ENCODE assay signal across 8 cellular contexts in genomic region chr17:35577826-35578194, GRCh38. TPM values are rescaled to one million over a fixed set of nuclear protein-coding genes. Genes with fewer than 3 reads are reported as not detected.
DNase-seq lines count a peak whose midpoint lies in the region; ATAC-seq and TF ChIP-seq lines count a peak whose summit lies in the region.

No MANE protein-coding gene starts in this region.

- H3K27ac Mint-ChIP-seq in activated CD4-positive, alpha-beta T cell treated with anti-CD3 and anti-CD28 coated beads, Interleukin-2, amount 10 ng/mL, durations not matched to agents 24 days and 14 days = peak overlapping the region; percentile 91

- H3K27me3 Mint-ChIP-seq in activated CD4-positive, alpha-beta T cell treated with anti-CD3 and anti-CD28 coated beads, Interleukin-2, amount 10 ng/mL, durations not matched to agents 24 days and 14 days = no peaks in the 10 kb centered on the region

- TF ChIP-seq CTCF in WI38 (IDR thresholded peaks at IDR 0.05; ENCODE audit: low read depth, low read length) (no peak), foreskin keratinocyte (conservative IDR thresholded peaks at IDR 0.05) (no peak), psoas muscle (IDR thresholded peaks at IDR 0.05) (no peak)

- peaks cover 14% of the 10 kb centered on the region for H3K36me3 Mint-ChIP-seq in activated CD4-positive, alpha-beta T cell treated with anti-CD3 and anti-CD28 coated beads, Interleukin-2, amount 10 ng/mL, durations not matched to agents 24 days and 14 days (ENCODE audit: low read depth)

- peak overlapping the region; percentile 74 for H3K27ac ChIP-seq in foreskin keratinocyte
- H3K27ac ChIP-seq in psoas muscle = peak overlapping the region; percentile 94

- no peaks in the 10 kb centered on the region for H3K9me3 ChIP-seq in psoas muscle

- H3K4me3 ChIP-seq in WI38 (ENCODE audit: low read depth, low read length) (peak overlapping the region; percentile 89), psoas muscle (peak overlapping the region; percentile 81)

- DNase-seq in activated CD4-positive, alpha-beta T cell treated with anti-CD3 and anti-CD28 coated beads, Interleukin-2, amount 10 ng/mL, durations not matched to agents 24 days and 14 days = peak; percentile 73
- no peak for DNase-seq in activated CD4-positive, alpha-beta T cell treated with anti-CD3 and anti-CD28 coated beads, Interleukin-2, amount 50 U/mL, for 48 hours
- peak in 1 of 2 donors; percentile 14 for DNase-seq in foreskin keratinocyte
- DNase-seq in psoas muscle = no peak
- no peak for DNase-seq in posterior vena cava (ENCODE audit: low spot score)
- DNase-seq in NCI-H524 (lab: John Stamatoyannopoulos, UW) = no peak

- WGBS in psoas muscle, 3 donors = 1 to 3% (median 2%) methylated on average over 8 of the region's 8 CpGs

- peaks cover 24% of the 10 kb centered on the region for H3K4me1 Mint-ChIP-seq in activated CD4-positive, alpha-beta T cell treated with anti-CD3 and anti-CD28 coated beads, Interleukin-2, amount 10 ng/mL, durations not matched to agents 24 days and 14 days

- H3K36me3 ChIP-seq in psoas muscle (ENCODE audit: insufficient read depth in 1 of 2, low read depth in 1 of 2) = peaks cover 4 to 41% of the 10 kb centered on the region in 2 donors

- H3K9me3 Mint-ChIP-seq in activated CD4-positive, alpha-beta T cell treated with anti-CD3 and anti-CD28 coated beads, Interleukin-2, amount 10 ng/mL, durations not matched to agents 24 days and 14 days = no peaks in the 10 kb centered on the region

- ATAC-seq in foreskin keratinocyte = peak; percentile 4
- ATAC-seq in psoas muscle = peak; percentile 53 to 71 (median 59)
- no peak for ATAC-seq in GM18517 (IDR thresholded peaks at IDR 0.05; ENCODE audit: unreplicated experiment)

- intact Hi-C loops in activated CD4-positive, alpha-beta T cell treated with anti-CD3 and anti-CD28 coated beads, Interleukin-2, amount 10 ng/mL, durations not matched to agents 24 days and 14 days (cut with micrococcal nuclease) = loop anchor here (1.0 kb wide), 2 partner anchors 9 to 10 kb away; partner anchors contain the start of gene AP2B1
- intact Hi-C loops in psoas muscle (cut with DNase I) (loop anchor here in 1 of 2 donors (1.0 kb wide), 1 partner anchor 9 kb away; the partner anchor contains the start of gene AP2B1), posterior vena cava (cut with DNase I) (no loop called here)

- H3K4me1 ChIP-seq in foreskin keratinocyte = peaks cover 4% of the 10 kb centered on the region
- H3K4me1 ChIP-seq in psoas muscle = peaks cover 16% of the 10 kb centered on the region

- no peaks in the 10 kb centered on the region for H3K27me3 ChIP-seq in foreskin keratinocyte
- no peaks in the 10 kb centered on the region for H3K27me3 ChIP-seq in psoas muscle (ENCODE audit: insufficient read depth in 3 of 3, low read length in 2 of 3)

- peak overlapping the region; percentile 94 for H3K4me3 Mint-ChIP-seq in activated CD4-positive, alpha-beta T cell treated with anti-CD3 and anti-CD28 coated beads, Interleukin-2, amount 10 ng/mL, durations not matched to agents 24 days and 14 days

RNA-seq across cellular contexts. Expression of gene PEX12, which starts 0.6 kb away (rescaled TPM):
- 4.5 and 4.8 TPM in 2 replicates for total RNA-seq in activated CD4-positive, alpha-beta T cell treated with anti-CD3 and anti-CD28 coated beads, Interleukin-2, amount 10 ng/mL, durations not matched to agents 24 days and 14 days
- total RNA-seq in foreskin keratinocyte (3.9 and 4.0 TPM in 2 replicates), psoas muscle (10 to 100 TPM in 1 of 4 donors, 1 to 10 TPM in 3; 4.1 to 11.7 (median 6.6) TPM), posterior vena cava (1 to 10 TPM; 3.4 to 3.6 TPM)
- polyA plus RNA-seq in foreskin keratinocyte (2.0 and 2.1 TPM in 2 replicates), psoas muscle (10 to 100 TPM in 1 of 3 donors, 1 to 10 TPM in 2; 3.1 to 11.5 (median 3.6) TPM)

RNA-seq across cellular contexts. Expression of gene AP2B1, which starts 9.3 kb away (rescaled TPM):
- 164 and 172 TPM in 2 replicates for total RNA-seq in activated CD4-positive, alpha-beta T cell treated with anti-CD3 and anti-CD28 coated beads, Interleukin-2, amount 10 ng/mL, durations not matched to agents 24 days and 14 days
- total RNA-seq in foreskin keratinocyte = 144 and 167 TPM in 2 replicates
- polyA plus RNA-seq in foreskin keratinocyte = 55.0 and 69.1 TPM in 2 replicates
- total RNA-seq in psoas muscle = 10 to 100 TPM; 63.2 to 92.4 (median 84.7) TPM
- 10 to 100 TPM; 20.0 to 44.7 (median 37.5) TPM for polyA plus RNA-seq in psoas muscle
- total RNA-seq in posterior vena cava = 100 to 1,000 TPM; 101 to 105 TPM

RNA-seq across cellular contexts. Expression of gene SLFN14, which starts 17.2 kb away (rescaled TPM):
- 0.07 TPM in 1 of 2 replicates, not detected in the other for total RNA-seq in activated CD4-positive, alpha-beta T cell treated with anti-CD3 and anti-CD28 coated beads, Interleukin-2, amount 10 ng/mL, durations not matched to agents 24 days and 14 days
- total RNA-seq in foreskin keratinocyte (not detected in 2 replicates), psoas muscle (under 1 TPM in 1 of 4 donors, not detected in 3; 0.12 TPM), posterior vena cava (not detected)
- polyA plus RNA-seq in foreskin keratinocyte (not detected in 2 replicates), psoas muscle (under 1 TPM in 1 of 3 donors, not detected in 2; 0.01 TPM)

RNA-seq across cellular contexts. Expression of gene SLFN12L, which starts 40.3 kb away (rescaled TPM):
- total RNA-seq in activated CD4-positive, alpha-beta T cell treated with anti-CD3 and anti-CD28 coated beads, Interleukin-2, amount 10 ng/mL, durations not matched to agents 24 days and 14 days = 43.1 and 44.8 TPM in 2 replicates
- total RNA-seq in foreskin keratinocyte (not detected in 2 replicates), psoas muscle (under 1 TPM in 3 of 4 donors, not detected in 1; 0.17 to 0.30 (median 0.26) TPM), posterior vena cava (1 to 10 TPM; 1.4 to 1.6 TPM)
- polyA plus RNA-seq in foreskin keratinocyte (not detected in 2 replicates), psoas muscle (under 1 TPM; 0.03 to 0.10 (median 0.09) TPM)
